Comparison of ENCODE assay signal across 17 cellular contexts in the genomic region with DNA sequence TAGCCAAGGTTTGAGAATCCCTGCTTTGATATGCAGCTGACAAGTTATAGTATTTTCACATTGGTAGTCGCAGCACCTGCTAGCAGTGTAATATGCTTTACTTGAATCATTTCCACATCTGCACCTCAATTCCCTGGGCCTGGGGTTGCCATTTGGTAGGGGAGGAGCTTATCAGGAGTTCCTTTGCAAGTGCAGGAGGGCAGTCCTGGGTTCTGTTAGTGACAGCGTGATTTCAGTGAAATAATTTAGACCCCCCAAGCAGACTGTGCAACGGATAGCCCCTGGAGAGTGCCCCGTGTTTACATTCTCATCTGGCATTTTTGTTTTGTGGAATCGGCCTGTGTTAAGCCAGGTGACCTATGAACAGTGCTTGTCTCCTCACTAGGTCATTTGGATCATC. TPM values are rescaled to one million over a fixed set of nuclear protein-coding genes. Genes with fewer than 3 reads are reported as not detected.
DNase-seq lines count a peak whose midpoint lies in the region; ATAC-seq, FAIRE-seq and TF ChIP-seq lines count a peak whose summit lies in the region.
"Had no signal": no experiment of that assay in that cellular context is flagged by ENCODE, and none has a peak within 500 bp of the region (broad histone marks: within the 10 kb centered on the region; RNA-seq: fewer than 3 reads in every experiment).

No MANE protein-coding gene starts in this region.

- H3K27me3 Mint-ChIP-seq in activated CD4-positive, alpha-beta T cell treated with anti-CD3 and anti-CD28 coated beads, Interleukin-2, amount 10 ng/mL, durations not matched to agents 7 days and 5 days, result no peaks in the 10 kb centered on the region
- no peaks in the 10 kb centered on the region for H3K27me3 Mint-ChIP-seq in activated naive CD8-positive, alpha-beta T cell treated with anti-CD3 and anti-CD28 coated beads for 36 hours
- H3K27me3 Mint-ChIP-seq in activated naive CD8-positive, alpha-beta T cell treated with anti-CD3 and anti-CD28 coated beads, Interleukin-2, amount 50 U/mL, for 24 hours, result no peaks in the 10 kb centered on the region

- peak; percentile 40 for FAIRE-seq in HTR-8/SVneo (lab: Jason Lieb, UNC)

- H3K27me3 ChIP-seq in neutrophil, result no peaks in the 10 kb centered on the region

- H3K4me3 ChIP-seq in neutrophil (ENCODE audit: low read depth in 1 of 2, low read length in 1 of 2), result no peak overlapping the region

- H3K4me1 Mint-ChIP-seq in activated CD4-positive, alpha-beta T cell treated with anti-CD3 and anti-CD28 coated beads, Interleukin-2, amount 10 ng/mL, durations not matched to agents 7 days and 5 days, result peaks cover 33% of the 10 kb centered on the region
- H3K4me1 Mint-ChIP-seq in activated naive CD8-positive, alpha-beta T cell treated with anti-CD3 and anti-CD28 coated beads for 36 hours, result peaks cover 19% of the 10 kb centered on the region
- H3K4me1 Mint-ChIP-seq in activated naive CD8-positive, alpha-beta T cell treated with anti-CD3 and anti-CD28 coated beads, Interleukin-2, amount 50 U/mL, for 24 hours, result peaks cover 27% of the 10 kb centered on the region

- CTCF ChIA-PET in activated CD4-positive, alpha-beta T cell treated with anti-CD3 and anti-CD28 coated beads, Interleukin-2, amount 10 ng/mL, durations not matched to agents 7 days and 5 days (lab: Charles Lee), result interaction anchor here (0.6 to 1.4 kb wide), 2 partner anchors 92 to 197 kb away, joined by 3 read pairs; no protein-coding TSS in a partner anchor

- no peak for ATAC-seq in activated naive CD8-positive, alpha-beta T cell treated with anti-CD3 and anti-CD28 coated beads, Interleukin-2, amount 50 U/mL, for 24 hours
- no peak for ATAC-seq in GM21737 (IDR thresholded peaks at IDR 0.05; ENCODE audit: unreplicated experiment)

- H3K27ac Mint-ChIP-seq in activated CD4-positive, alpha-beta T cell treated with anti-CD3 and anti-CD28 coated beads, Interleukin-2, amount 10 ng/mL, durations not matched to agents 7 days and 5 days, result peak overlapping the region; percentile 31
- peak overlapping the region; percentile 25 for H3K27ac Mint-ChIP-seq in activated naive CD8-positive, alpha-beta T cell treated with anti-CD3 and anti-CD28 coated beads for 36 hours
- H3K27ac Mint-ChIP-seq in activated naive CD8-positive, alpha-beta T cell treated with anti-CD3 and anti-CD28 coated beads, Interleukin-2, amount 50 U/mL, for 24 hours, result no peak overlapping the region
- H3K27ac Mint-ChIP-seq: HFFc6 had no signal

- TF ChIP-seq CTCF in neutrophil (IDR thresholded peaks at IDR 0.05), result no peak

- POLR2A ChIA-PET in activated CD4-positive, alpha-beta T cell treated with anti-CD3 and anti-CD28 coated beads, Interleukin-2, amount 10 ng/mL, durations not matched to agents 7 days and 5 days (lab: Charles Lee), result no interaction called here

- peak overlapping the region; percentile 9 for H3K27ac ChIP-seq in neutrophil
- H3K27ac ChIP-seq: 22Rv1, HL-60 had no signal

- no peak for DNase-seq in activated CD4-positive, alpha-beta T cell treated with anti-CD3 and anti-CD28 coated beads, Interleukin-2, amount 10 ng/mL, durations not matched to agents 7 days and 5 days
- DNase-seq in activated CD4-positive, alpha-beta T cell treated with anti-CD3 and anti-CD28 coated beads for 1 hour, result no peak
- no peak for DNase-seq in activated naive CD8-positive, alpha-beta T cell treated with anti-CD3 and anti-CD28 coated beads for 36 hours
- no peak for DNase-seq in activated naive CD8-positive, alpha-beta T cell treated with anti-CD3 and anti-CD28 coated beads, Interleukin-2, amount 50 U/mL, for 24 hours
- DNase-seq in HTR-8/SVneo (ENCODE audit: insufficient read length, low spot score) (no peak), NCI-H2107 treated with DMSO at 0.1 percent for 48 hours (lab: John Stamatoyannopoulos, UW; ENCODE audit: unreplicated experiment) (no peak)
- DNase-seq: HCEC 1CT, HFFc6, IMR-90 had no signal

- H3K9me3 ChIP-seq in neutrophil, result no peaks in the 10 kb centered on the region

- no peak overlapping the region for H3K4me3 Mint-ChIP-seq in activated CD4-positive, alpha-beta T cell treated with anti-CD3 and anti-CD28 coated beads, Interleukin-2, amount 10 ng/mL, durations not matched to agents 7 days and 5 days
- H3K4me3 Mint-ChIP-seq in activated naive CD8-positive, alpha-beta T cell treated with anti-CD3 and anti-CD28 coated beads for 36 hours, result no peak overlapping the region
- H3K4me3 Mint-ChIP-seq in activated naive CD8-positive, alpha-beta T cell treated with anti-CD3 and anti-CD28 coated beads, Interleukin-2, amount 50 U/mL, for 24 hours, result no peak overlapping the region
- H3K4me3 Mint-ChIP-seq: CD14-positive monocyte, HFFc6 had no signal

- peaks cover 88% of the 10 kb centered on the region for H3K36me3 ChIP-seq in neutrophil

- H3K36me3 Mint-ChIP-seq in activated CD4-positive, alpha-beta T cell treated with anti-CD3 and anti-CD28 coated beads, Interleukin-2, amount 10 ng/mL, durations not matched to agents 7 days and 5 days (ENCODE audit: low read depth), result peaks cover 71% of the 10 kb centered on the region
- H3K36me3 Mint-ChIP-seq in activated naive CD8-positive, alpha-beta T cell treated with anti-CD3 and anti-CD28 coated beads for 36 hours, result peaks cover 39% of the 10 kb centered on the region
- peaks cover 62% of the 10 kb centered on the region for H3K36me3 Mint-ChIP-seq in activated naive CD8-positive, alpha-beta T cell treated with anti-CD3 and anti-CD28 coated beads, Interleukin-2, amount 50 U/mL, for 24 hours (ENCODE audit: low read depth)

- no peaks in the 10 kb centered on the region for H3K9me3 Mint-ChIP-seq in activated CD4-positive, alpha-beta T cell treated with anti-CD3 and anti-CD28 coated beads, Interleukin-2, amount 10 ng/mL, durations not matched to agents 7 days and 5 days
- no peaks in the 10 kb centered on the region for H3K9me3 Mint-ChIP-seq in activated naive CD8-positive, alpha-beta T cell treated with anti-CD3 and anti-CD28 coated beads for 36 hours
- H3K9me3 Mint-ChIP-seq in activated naive CD8-positive, alpha-beta T cell treated with anti-CD3 and anti-CD28 coated beads, Interleukin-2, amount 50 U/mL, for 24 hours, result no peaks in the 10 kb centered on the region
- H3K9me3 Mint-ChIP-seq: CD14-positive monocyte, HFFc6 had no signal

- H3K4me1 ChIP-seq in neutrophil (ENCODE audit: control insufficient read depth in 1 of 2, insufficient read depth in 1 of 2, low read depth in 1 of 2, low read length in 1 of 2), result peaks cover 17 to 23% of the 10 kb centered on the region in 2 experiments

RNA-seq across cellular contexts. Expression of gene RAB5IF, which starts 6.0 kb away (rescaled TPM):
- 10 to 100 TPM; 87.9 to 97.0 TPM for total RNA-seq in activated CD4-positive, alpha-beta T cell treated with anti-CD3 and anti-CD28 coated beads, Interleukin-2, amount 10 ng/mL, durations not matched to agents 7 days and 5 days
- 100 to 1,000 TPM; 124 to 127 TPM for total RNA-seq in activated naive CD8-positive, alpha-beta T cell treated with anti-CD3 and anti-CD28 coated beads for 36 hours

RNA-seq across cellular contexts. Expression of gene SLA2, which starts 34.4 kb away (rescaled TPM):
- total RNA-seq in activated CD4-positive, alpha-beta T cell treated with anti-CD3 and anti-CD28 coated beads, Interleukin-2, amount 10 ng/mL, durations not matched to agents 7 days and 5 days, result 10 to 100 TPM; 87.3 to 92.7 TPM
- total RNA-seq in activated naive CD8-positive, alpha-beta T cell treated with anti-CD3 and anti-CD28 coated beads for 36 hours, result 10 to 100 TPM; 70.6 to 73.4 TPM
- total RNA-seq: A673, Daoy, H4, HFFc6, IMR-90 had no signal

RNA-seq across cellular contexts. Expression of gene TGIF2, which starts 38.2 kb away (rescaled TPM):
- 10 to 100 TPM; 24.1 to 26.0 TPM for total RNA-seq in activated CD4-positive, alpha-beta T cell treated with anti-CD3 and anti-CD28 coated beads, Interleukin-2, amount 10 ng/mL, durations not matched to agents 7 days and 5 days
- total RNA-seq in activated naive CD8-positive, alpha-beta T cell treated with anti-CD3 and anti-CD28 coated beads for 36 hours, result 10 to 100 TPM; 52.1 to 54.0 TPM
